7 cellular contexts compared by ENCODE assay signal in genomic region chr21:35164971-35165483, GRCh38.
"Had no signal": no experiment of that assay in that cellular context is flagged by ENCODE, and none has a peak within 500 bp of the region (broad histone marks: within the 10 kb centered on the region; RNA-seq: fewer than 3 reads in every experiment).

No MANE protein-coding gene starts in this region.

- H3K27ac Mint-ChIP-seq: IgD-negative memory B cell had no signal

- H3K27me3 Mint-ChIP-seq: IgD-negative memory B cell had no signal

- DNase-seq: IMR-90, KBM-7, KG1 had no signal

- H3K4me3 Mint-ChIP-seq: IgD-negative memory B cell had no signal

- FAIRE-seq: HepG2 had no signal

- H3K27ac ChIP-seq: HL-60, KMS-11 had no signal

- H3K9ac ChIP-seq: KMS-11 had no signal

- H3K4me2 ChIP-seq: KMS-11 had no signal

- ATAC-seq: HepG2 had no signal
